In genomic region chr20:17848649-17849048, GRCh38 we compare ENCODE assay signal across 11 cellular contexts.
DNase-seq lines count a peak whose midpoint lies in the region; ATAC-seq and TF ChIP-seq lines count a peak whose summit lies in the region.
"Had no signal": no experiment of that assay in that cellular context is flagged by ENCODE, and none has a peak within 500 bp of the region (broad histone marks: within the 10 kb centered on the region; RNA-seq: fewer than 3 reads in every experiment).

No MANE protein-coding gene starts in this region.

- intact Hi-C loops in activated CD4-positive, alpha-beta memory T cell treated with anti-CD3 and anti-CD28 coated beads for 36 hours (cut with micrococcal nuclease), result no loop called here
- intact Hi-C loops in activated B cell treated with CpG ODN at 0.5 μM for 24 hours (cut with micrococcal nuclease), result no loop called here

- CTCF ChIA-PET in activated CD4-positive, alpha-beta memory T cell treated with anti-CD3 and anti-CD28 coated beads, Interleukin-2, amount 10 ng/mL, durations not matched to agents 7 days and 5 days (lab: Charles Lee), result interaction anchor here (1.2 kb wide), 2 partner anchors 148 to 166 kb away, joined by 3 to 4 read pairs; partner anchors contain the start of gene RRBP1
- CTCF ChIA-PET in activated CD4-positive, alpha-beta memory T cell treated with anti-CD3 and anti-CD28 coated beads for 36 hours (lab: Charles Lee), result no interaction called here
- CTCF ChIA-PET in activated B cell treated with CpG ODN at 0.5 μM for 24 hours (lab: Charles Lee), result interaction anchor here (1.2 kb wide), 1 partner anchor 166 kb away, joined by 3 read pairs; the partner anchor contains the start of gene RRBP1

- POLR2A ChIA-PET in activated CD4-positive, alpha-beta memory T cell treated with anti-CD3 and anti-CD28 coated beads, Interleukin-2, amount 10 ng/mL, durations not matched to agents 7 days and 5 days (lab: Charles Lee), result interaction anchor here (6.4 kb wide), 1 partner anchor 9 kb away, joined by 33 read pairs; no protein-coding TSS in a partner anchor
- POLR2A ChIA-PET in activated CD4-positive, alpha-beta memory T cell treated with anti-CD3 and anti-CD28 coated beads for 36 hours (lab: Charles Lee), result no interaction called here
- POLR2A ChIA-PET in activated B cell treated with CpG ODN at 0.5 μM for 24 hours (lab: Charles Lee), result interaction anchor here (0.8 to 0.9 kb wide), 2 partner anchors 8 to 14 kb away, joined by 3 read pairs; no protein-coding TSS in a partner anchor

- H3K9me3 Mint-ChIP-seq in activated CD4-positive, alpha-beta memory T cell treated with anti-CD3 and anti-CD28 coated beads, Interleukin-2, amount 10 ng/mL, durations not matched to agents 7 days and 5 days, result no peaks in the 10 kb centered on the region
- H3K9me3 Mint-ChIP-seq in activated CD4-positive, alpha-beta memory T cell treated with anti-CD3 and anti-CD28 coated beads for 36 hours, result no peaks in the 10 kb centered on the region
- no peaks in the 10 kb centered on the region for H3K9me3 Mint-ChIP-seq in activated B cell treated with CpG ODN at 0.5 μM for 24 hours
- H3K9me3 Mint-ChIP-seq in stimulated activated effector memory CD8-positive, alpha-beta T cell treated with anti-CD3 and anti-CD28 coated beads, Interleukin-12 subunit alpha, Interleukin-12 subunit beta, amount 100 ng/mL, for 72 hours, result no peaks in the 10 kb centered on the region

- peaks cover 3% of the 10 kb centered on the region for H3K36me3 Mint-ChIP-seq in activated CD4-positive, alpha-beta memory T cell treated with anti-CD3 and anti-CD28 coated beads, Interleukin-2, amount 10 ng/mL, durations not matched to agents 7 days and 5 days (ENCODE audit: low read depth)
- no peaks in the 10 kb centered on the region for H3K36me3 Mint-ChIP-seq in activated CD4-positive, alpha-beta memory T cell treated with anti-CD3 and anti-CD28 coated beads for 36 hours
- no peaks in the 10 kb centered on the region for H3K36me3 Mint-ChIP-seq in activated B cell treated with CpG ODN at 0.5 μM for 24 hours (ENCODE audit: low read depth)
- no peaks in the 10 kb centered on the region for H3K36me3 Mint-ChIP-seq in stimulated activated effector memory CD8-positive, alpha-beta T cell treated with anti-CD3 and anti-CD28 coated beads, Interleukin-12 subunit alpha, Interleukin-12 subunit beta, amount 100 ng/mL, for 72 hours

- H3K4me1 Mint-ChIP-seq in activated CD4-positive, alpha-beta memory T cell treated with anti-CD3 and anti-CD28 coated beads, Interleukin-2, amount 10 ng/mL, durations not matched to agents 7 days and 5 days, result peaks cover 62% of the 10 kb centered on the region
- H3K4me1 Mint-ChIP-seq in activated CD4-positive, alpha-beta memory T cell treated with anti-CD3 and anti-CD28 coated beads for 36 hours (ENCODE audit: low read depth), result peaks cover 17% of the 10 kb centered on the region
- H3K4me1 Mint-ChIP-seq in activated B cell treated with CpG ODN at 0.5 μM for 24 hours, result peaks cover 71% of the 10 kb centered on the region
- H3K4me1 Mint-ChIP-seq in stimulated activated effector memory CD8-positive, alpha-beta T cell treated with anti-CD3 and anti-CD28 coated beads, Interleukin-12 subunit alpha, Interleukin-12 subunit beta, amount 100 ng/mL, for 72 hours, result peaks cover 39% of the 10 kb centered on the region

- TF ChIP-seq CTCF in activated B cell treated with CpG ODN at 0.5 μM for 24 hours (IDR thresholded peaks at IDR 0.05), result no peak

- H3K4me3 Mint-ChIP-seq in activated CD4-positive, alpha-beta memory T cell treated with anti-CD3 and anti-CD28 coated beads, Interleukin-2, amount 10 ng/mL, durations not matched to agents 7 days and 5 days, result no peak overlapping the region
- H3K4me3 Mint-ChIP-seq in activated CD4-positive, alpha-beta memory T cell treated with anti-CD3 and anti-CD28 coated beads for 36 hours, result no peak overlapping the region
- peak overlapping the region; percentile 20 for H3K4me3 Mint-ChIP-seq in activated B cell treated with CpG ODN at 0.5 μM for 24 hours
- H3K4me3 Mint-ChIP-seq in stimulated activated effector memory CD8-positive, alpha-beta T cell treated with anti-CD3 and anti-CD28 coated beads, Interleukin-12 subunit alpha, Interleukin-12 subunit beta, amount 100 ng/mL, for 72 hours, result no peak overlapping the region

- ATAC-seq in HG02885 (IDR thresholded peaks at IDR 0.05; ENCODE audit: poor library complexity, unreplicated experiment) (peak; percentile 46), activated B cell treated with CpG ODN at 0.5 μM for 24 hours (ENCODE audit: low read depth) (no peak), GM18519 (IDR thresholded peaks at IDR 0.05; ENCODE audit: low FRiP score, unreplicated experiment) (no peak), GM19328 (IDR thresholded peaks at IDR 0.05; ENCODE audit: unreplicated experiment) (no peak)
- no peak for ATAC-seq in stimulated activated effector memory CD8-positive, alpha-beta T cell treated with anti-CD3 and anti-CD28 coated beads, Interleukin-12 subunit alpha, Interleukin-12 subunit beta, amount 100 ng/mL, for 72 hours
- ATAC-seq: sciatic nerve had no signal

- peaks cover 4% of the 10 kb centered on the region for H3K27me3 Mint-ChIP-seq in activated CD4-positive, alpha-beta memory T cell treated with anti-CD3 and anti-CD28 coated beads, Interleukin-2, amount 10 ng/mL, durations not matched to agents 7 days and 5 days
- no peaks in the 10 kb centered on the region for H3K27me3 Mint-ChIP-seq in activated CD4-positive, alpha-beta memory T cell treated with anti-CD3 and anti-CD28 coated beads for 36 hours
- no peaks in the 10 kb centered on the region for H3K27me3 Mint-ChIP-seq in activated B cell treated with CpG ODN at 0.5 μM for 24 hours

- no peak for DNase-seq in activated CD4-positive, alpha-beta memory T cell treated with anti-CD3 and anti-CD28 coated beads, Interleukin-2, amount 10 ng/mL, durations not matched to agents 7 days and 5 days
- no peak for DNase-seq in activated CD4-positive, alpha-beta memory T cell treated with anti-CD3 and anti-CD28 coated beads for 36 hours
- DNase-seq in activated B cell treated with CpG ODN at 0.5 μM for 24 hours (no peak), hepatic stellate cell (ENCODE audit: low spot score) (no peak)
- no peak for DNase-seq in stimulated activated effector memory CD8-positive, alpha-beta T cell treated with anti-CD3 and anti-CD28 coated beads, Interleukin-12 subunit alpha, Interleukin-12 subunit beta, amount 100 ng/mL, for 72 hours (ENCODE audit: low spot score in 2 of 2)
- DNase-seq: GF-D8, NCI-H1436 treated with DMSO at 0.1 percent for 48 hours had no signal

- H3K27ac Mint-ChIP-seq in activated CD4-positive, alpha-beta memory T cell treated with anti-CD3 and anti-CD28 coated beads, Interleukin-2, amount 10 ng/mL, durations not matched to agents 7 days and 5 days, result peak overlapping the region; percentile 38
- H3K27ac Mint-ChIP-seq in activated CD4-positive, alpha-beta memory T cell treated with anti-CD3 and anti-CD28 coated beads for 36 hours, result no peak overlapping the region
- peak overlapping the region; percentile 27 for H3K27ac Mint-ChIP-seq in activated B cell treated with CpG ODN at 0.5 μM for 24 hours
- peak overlapping the region; percentile 36 for H3K27ac Mint-ChIP-seq in stimulated activated effector memory CD8-positive, alpha-beta T cell treated with anti-CD3 and anti-CD28 coated beads, Interleukin-12 subunit alpha, Interleukin-12 subunit beta, amount 100 ng/mL, for 72 hours
